8 cellular contexts compared by ENCODE assay signal in the genomic region with DNA sequence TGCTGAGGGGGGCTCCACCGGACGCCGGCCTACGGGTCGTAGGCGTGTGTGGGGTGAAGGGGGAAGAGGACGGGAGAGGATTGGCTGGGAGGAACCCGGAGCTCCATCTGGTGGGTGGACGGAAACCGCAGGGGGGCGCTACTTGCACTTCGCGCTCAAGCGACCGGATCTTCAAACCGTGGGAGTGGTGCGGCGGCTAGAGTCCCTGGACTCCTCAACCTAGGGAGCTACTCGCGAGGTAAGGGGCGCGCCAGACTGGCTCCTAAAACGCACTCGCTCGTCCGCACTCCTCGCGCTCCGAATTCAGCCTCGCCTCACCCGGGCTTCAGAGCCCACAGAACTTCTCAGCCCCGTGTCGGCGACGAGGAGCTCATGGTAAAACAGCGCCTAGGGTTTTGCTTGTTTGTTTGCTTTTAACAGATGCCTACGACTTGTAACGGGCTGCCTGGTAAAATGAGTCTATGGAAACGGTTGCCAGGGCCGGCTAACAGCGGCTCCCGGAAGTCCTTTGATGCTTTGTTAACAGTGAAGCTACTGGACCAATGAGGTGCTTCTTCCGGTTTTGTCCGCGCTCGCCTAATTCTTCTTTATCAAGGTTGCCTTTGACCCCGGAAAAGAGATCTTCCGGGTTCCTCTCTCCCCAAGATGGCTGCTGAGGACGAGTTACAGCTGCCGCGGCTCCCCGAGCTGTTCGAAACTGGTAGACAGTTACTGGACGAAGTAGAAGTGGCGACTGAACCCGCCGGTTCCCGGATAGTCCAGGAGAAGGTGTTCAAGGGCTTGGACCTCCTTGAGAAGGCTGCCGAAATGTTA. TPM values are rescaled to one million over a fixed set of nuclear protein-coding genes. Genes with fewer than 3 reads are reported as not detected.
DNase-seq lines count a peak whose midpoint lies in the region; ATAC-seq, FAIRE-seq and TF ChIP-seq lines count a peak whose summit lies in the region.

A gene (plus strand): TSS at position 145 of the 813 bp plus-strand sequence. CDS start 501 bp downstream, at position 646.

- ATAC-seq in HG02870 (IDR thresholded peaks at IDR 0.05; ENCODE audit: unreplicated experiment) (peak; percentile 87), left ventricle myocardium superior (peak; percentile 96), psoas muscle (peak; percentile 92 to 97 (median 94))

- 0 to 35% (median 0%) methylated on average over 43 to 59 of the region's 59 CpGs for WGBS in psoas muscle, 3 donors

- peaks cover 12% of the 10 kb centered on the region for H3K36me3 Mint-ChIP-seq in T-helper 1 cell treated with Interleukin-12 subunit alpha and Interleukin-12 subunit beta and Interleukin-4 antibody, amounts not matched to agents 30 μg/mL and 1 μg/mL, for 36 hours (ENCODE audit: low read depth)

- H3K9me3 Mint-ChIP-seq in T-helper 1 cell treated with Interleukin-12 subunit alpha and Interleukin-12 subunit beta and Interleukin-4 antibody, amounts not matched to agents 30 μg/mL and 1 μg/mL, for 36 hours: no peaks in the 10 kb centered on the region

- peaks cover 19% of the 10 kb centered on the region for H3K4me1 Mint-ChIP-seq in T-helper 1 cell treated with Interleukin-12 subunit alpha and Interleukin-12 subunit beta and Interleukin-4 antibody, amounts not matched to agents 30 μg/mL and 1 μg/mL, for 36 hours (ENCODE audit: low read depth)

- H3K27me3 ChIP-seq in psoas muscle (ENCODE audit: insufficient read depth in 3 of 3, low read length in 2 of 3): peaks cover 0 to 4% (median 0%) of the 10 kb centered on the region in 3 donors

- in situ Hi-C loops in GM13977 (cut with MboI; ENCODE audit: low pct_unique_long_range_greater_than_20kb, low sequenced_read_pairs, unreplicated experiment): no loop called here

- DNase-seq in GM13977 (ENCODE audit: low spot score) (peak; percentile 80), NCI-H146 (lab: John Stamatoyannopoulos, UW) (peak; percentile 93), amniotic stem cell (lab: John Stamatoyannopoulos, UW) (peak; percentile 71), left ventricle myocardium superior (peak; percentile 88), psoas muscle (peak; percentile 81 to 91), urothelium cell line (ENCODE audit: low spot score) (peak; percentile 85)

- H3K36me3 ChIP-seq in psoas muscle (ENCODE audit: insufficient read depth in 1 of 2, low read depth in 1 of 2): peaks cover 0 to 14% of the 10 kb centered on the region in 2 donors

- H3K4me3 Mint-ChIP-seq in T-helper 1 cell treated with Interleukin-12 subunit alpha and Interleukin-12 subunit beta and Interleukin-4 antibody, amounts not matched to agents 30 μg/mL and 1 μg/mL, for 36 hours: peak within 1 kb of the TSS; percentile 99

- H3K4me1 ChIP-seq in psoas muscle: peaks cover 10% of the 10 kb centered on the region

- no peaks in the 10 kb centered on the region for H3K9me3 ChIP-seq in psoas muscle

- TF ChIP-seq CTCF in GM13977 (IDR thresholded peaks at IDR 0.05; ENCODE audit: extremely low read depth, insufficient read depth, missing control alignments): peak; percentile 41
- peak; percentile 46 for TF ChIP-seq CTCF in psoas muscle (IDR thresholded peaks at IDR 0.05)

- H3K27me3 Mint-ChIP-seq in T-helper 1 cell treated with Interleukin-12 subunit alpha and Interleukin-12 subunit beta and Interleukin-4 antibody, amounts not matched to agents 30 μg/mL and 1 μg/mL, for 36 hours (ENCODE audit: low read depth): no peaks in the 10 kb centered on the region

- H3K4me3 ChIP-seq in psoas muscle: peak within 1 kb of the TSS; percentile 85

- H3K27ac ChIP-seq in psoas muscle: peak within 1 kb of the TSS; percentile 77

- peak within 1 kb of the TSS; percentile 99 for H3K27ac Mint-ChIP-seq in T-helper 1 cell treated with Interleukin-12 subunit alpha and Interleukin-12 subunit beta and Interleukin-4 antibody, amounts not matched to agents 30 μg/mL and 1 μg/mL, for 36 hours

- intact Hi-C loops in left ventricle myocardium superior (cut with micrococcal nuclease): no loop called here
- intact Hi-C loops in psoas muscle (cut with DNase I): loop anchor here (2.0 to 10.0 kb wide), 2 partner anchors 299 to 301 kb away; no protein-coding TSS in a partner anchor

- FAIRE-seq in urothelium cell line (lab: Jason Lieb, UNC): no peak

RNA-seq across cellular contexts. Expression of the gene that starts here (rescaled TPM):
- total RNA-seq in left ventricle myocardium superior (59.0 TPM), psoas muscle (10 to 100 TPM; 45.0 to 60.6 (median 59.3) TPM)
- polyA plus RNA-seq in psoas muscle: 10 to 100 TPM; 73.9 to 81.5 (median 79.0) TPM

Comparison
In these comparisons a context has a peak if more than half of its experiments do, and no peak if none do; other contexts are left out.
1. Peak in every context shown above with its lines: DNase-seq, ATAC-seq, H3K4me3 ChIP-seq and H3K27ac ChIP-seq.